ENCODE assay signal across 10 cellular contexts in the genomic region with DNA sequence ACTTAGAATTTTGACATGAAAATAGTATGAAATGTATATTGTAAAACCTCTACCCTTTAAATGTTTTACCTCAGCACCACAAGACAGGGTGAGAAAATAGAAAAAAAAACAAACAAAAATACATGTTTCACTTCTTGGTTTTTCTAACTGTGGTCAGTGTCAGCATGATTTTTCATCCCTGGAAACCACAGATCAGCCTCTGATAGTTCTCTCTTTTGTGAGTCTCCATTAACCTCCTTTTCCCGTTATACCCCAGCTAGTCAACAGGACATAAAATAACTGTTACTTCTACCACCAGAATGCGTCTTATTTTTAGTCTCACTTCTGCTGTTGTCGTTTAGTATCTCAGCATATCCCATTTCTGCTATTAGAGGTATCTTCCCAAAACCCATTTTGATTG. TPM values are rescaled to one million over a fixed set of nuclear protein-coding genes. Genes with fewer than 3 reads are reported as not detected.
A peak's percentile ranks its signal among the peaks of the same experiment; 100 is the strongest.
DNase-seq lines count a peak whose midpoint lies in the region; ATAC-seq and TF ChIP-seq lines count a peak whose summit lies in the region.
"Had no signal": no experiment of that assay in that cellular context is flagged by ENCODE, and none has a peak within 500 bp of the region (broad histone marks: within the 10 kb centered on the region; RNA-seq: fewer than 3 reads in every experiment).

No MANE protein-coding gene starts in this region.

- TF ChIP-seq CTCF in chondrocyte (IDR thresholded peaks at IDR 0.05) = no peak
- no peak for TF ChIP-seq CTCF in osteocyte (IDR thresholded peaks at IDR 0.05)

- no peak for DNase-seq in chondrocyte (ENCODE audit: low spot score)
- no peak for DNase-seq in osteocyte (ENCODE audit: extremely low spot score, unreplicated experiment)
- DNase-seq in occipital lobe (lab: John Stamatoyannopoulos, UW) = no peak
- DNase-seq in SHP77 (lab: John Stamatoyannopoulos, UW) = no peak
- no peak for DNase-seq in UCSD-AML1 (lab: John Stamatoyannopoulos, UW; ENCODE audit: unreplicated experiment)
- DNase-seq: NCI-H2171 treated with DMSO at 0.1 percent for 48 hours, uterus had no signal

- H3K27me3 Mint-ChIP-seq in chondrocyte (ENCODE audit: low read depth) = no peaks in the 10 kb centered on the region
- no peaks in the 10 kb centered on the region for H3K27me3 Mint-ChIP-seq in osteocyte (ENCODE audit: unreplicated experiment)

- no peaks in the 10 kb centered on the region for H3K9me3 Mint-ChIP-seq in chondrocyte (ENCODE audit: low read depth)
- no peaks in the 10 kb centered on the region for H3K9me3 Mint-ChIP-seq in osteocyte (ENCODE audit: unreplicated experiment)

- H3K36me3 Mint-ChIP-seq in chondrocyte (ENCODE audit: low read depth) (peaks cover 2% of the 10 kb centered on the region), osteocyte (ENCODE audit: unreplicated experiment) (peaks cover 15% of the 10 kb centered on the region)

- H3K4me1 Mint-ChIP-seq in chondrocyte (ENCODE audit: low read depth) (peaks cover 8% of the 10 kb centered on the region), osteocyte (ENCODE audit: unreplicated experiment) (peaks cover 6% of the 10 kb centered on the region)

- H3K27ac Mint-ChIP-seq in chondrocyte (ENCODE audit: unreplicated experiment) (peak overlapping the region; percentile 13), osteocyte (ENCODE audit: unreplicated experiment) (no peak overlapping the region)

- ATAC-seq in GM18508 (IDR thresholded peaks at IDR 0.05; ENCODE audit: insufficient read depth, unreplicated experiment) (peak; percentile 93), GM21619 (IDR thresholded peaks at IDR 0.05; ENCODE audit: unreplicated experiment) (peak; percentile 95), HG03558 (IDR thresholded peaks at IDR 0.05; ENCODE audit: extremely low read depth, unreplicated experiment) (peak; percentile 91)

- H3K4me3 Mint-ChIP-seq in chondrocyte (ENCODE audit: unreplicated experiment) (no peak overlapping the region), osteocyte (ENCODE audit: unreplicated experiment) (no peak overlapping the region)

RNA-seq across cellular contexts. Expression of gene KCNMB4, which starts 48.3 kb away (rescaled TPM):
- 2.9 to 3.7 TPM (median 3.3 TPM) in 3 replicates for total RNA-seq in chondrocyte
- 1.1 and 1.5 TPM in 2 replicates for total RNA-seq in osteocyte
- total RNA-seq in occipital lobe = 67.2 TPM

Comparison
In these comparisons a context has a peak if more than half of its experiments do, and no peak if none do; other contexts are left out.
1. RNA of gene KCNMB4, which starts 48.3 kb away (total RNA-seq): 67.2 TPM in occipital lobe (single experiment); 2.9 to 3.7 TPM in chondrocyte and 1.1 to 1.5 TPM in osteocyte; every median in the first group is over 10 times any median in the second.
2. Peak in every context shown above with its lines, with median percentiles within 50 percentile points of each other: ATAC-seq.